Comparison of ENCODE assay signal across 8 cellular contexts in the genomic region with DNA sequence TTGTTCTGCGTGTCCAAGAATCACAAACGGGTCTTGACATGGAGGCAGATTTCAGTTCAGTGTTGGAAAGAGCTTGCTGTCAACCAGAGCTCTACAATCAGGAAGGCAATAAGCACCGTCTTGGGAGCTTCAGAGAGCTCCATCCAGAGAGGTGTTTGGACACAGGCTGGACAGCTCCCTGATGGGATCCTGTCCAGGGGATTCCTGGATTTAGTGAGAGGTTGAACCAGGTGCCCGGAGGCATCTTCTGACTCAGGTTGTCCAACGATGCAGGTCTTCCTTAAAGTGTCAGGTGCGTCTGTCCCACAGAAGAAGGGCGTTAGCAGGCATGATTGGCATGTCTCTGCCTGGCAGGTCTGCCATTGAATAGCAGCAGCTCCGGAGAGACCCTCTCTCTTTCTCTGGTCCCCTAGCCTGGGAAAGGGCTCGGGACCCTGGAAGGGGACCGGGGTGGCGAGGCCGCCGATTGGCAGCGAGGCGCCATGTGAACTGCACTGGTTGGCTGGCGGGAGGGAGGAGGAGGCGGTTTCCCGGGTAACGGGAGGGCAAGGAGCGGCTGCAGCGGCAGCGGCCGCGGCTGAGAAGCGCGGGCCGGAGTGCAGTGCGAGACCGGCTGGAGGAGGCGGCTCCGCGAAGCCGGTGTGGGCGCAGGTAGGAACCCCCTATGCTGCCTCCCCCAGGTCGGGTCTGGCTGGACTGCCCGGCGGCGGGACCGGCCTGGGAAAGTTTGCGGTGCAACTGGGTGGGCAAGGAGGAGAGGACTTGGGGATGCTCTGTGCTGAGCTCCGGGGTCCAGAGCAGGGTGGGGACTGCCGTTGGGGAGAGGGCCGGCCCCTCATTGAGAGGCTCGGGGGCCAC.
A peak's percentile ranks its signal among the peaks of the same experiment; 100 is the strongest.
DNase-seq lines count a peak whose midpoint lies in the region; ATAC-seq and TF ChIP-seq lines count a peak whose summit lies in the region.

No MANE protein-coding gene starts in this region.

- H3K27me3 ChIP-seq in RWPE2 (ENCODE audit: insufficient read depth, poor library complexity, severe bottlenecking) (peaks cover 30% of the 10 kb centered on the region), cardiac muscle cell (peaks cover 92% of the 10 kb centered on the region), psoas muscle (ENCODE audit: insufficient read depth in 3 of 3, low read length in 2 of 3) (peaks cover 6 to 64% (median 19%) of the 10 kb centered on the region in 3 donors)

- no peaks in the 10 kb centered on the region for H3K36me3 ChIP-seq in RWPE2 (ENCODE audit: low read depth)
- no peaks in the 10 kb centered on the region for H3K36me3 ChIP-seq in cardiac muscle cell
- H3K36me3 ChIP-seq in psoas muscle (ENCODE audit: insufficient read depth in 1 of 2, low read depth in 1 of 2): no peaks in the 10 kb centered on the region

- peak; percentile 33 for ATAC-seq in HG02885 (IDR thresholded peaks at IDR 0.05; ENCODE audit: poor library complexity, unreplicated experiment)
- ATAC-seq in RWPE2 (ENCODE audit: low read depth): peak; percentile 82
- peak in 3 of 4 donors; percentile 56 to 70 (median 59) for ATAC-seq in psoas muscle

- DNase-seq in GM12865 (ENCODE audit: low read depth) (peak; percentile 54), RWPE2 (ENCODE audit: low spot score) (peak; percentile 76), cardiac muscle cell (ENCODE audit: low read depth in 1 of 2, low spot score in 1 of 2) (peak; percentile 65 to 69), psoas muscle (peak; percentile 59 to 70), OCI-M2 (lab: John Stamatoyannopoulos, UW; ENCODE audit: unreplicated experiment) (no peak), activated gamma-delta T cell treated with Interleukin-2 at 50 U/mL for 16 hours (no peak)
- DNase-seq in effector CD8-positive, alpha-beta T cell (lab: John Stamatoyannopoulos, UW): no peak

- TF ChIP-seq CTCF in GM12865 (IDR thresholded peaks at IDR 0.05; ENCODE audit: insufficient read depth, low read depth, low read length, missing control alignments) (no peak), RWPE2 (IDR thresholded peaks at IDR 0.05; ENCODE audit: poor library complexity, severe bottlenecking) (no peak), cardiac muscle cell (IDR thresholded peaks at IDR 0.05; ENCODE audit: low read depth, low read length) (no peak), psoas muscle (IDR thresholded peaks at IDR 0.05) (no peak)

- intact Hi-C loops in psoas muscle (cut with DNase I): no loop called here

- no peak overlapping the region for H3K27ac ChIP-seq in RWPE2 (ENCODE audit: poor library complexity, severe bottlenecking)
- H3K27ac ChIP-seq in cardiac muscle cell: no peak overlapping the region
- H3K27ac ChIP-seq in psoas muscle: no peak overlapping the region

- H3K4me3 ChIP-seq in GM12865 (ENCODE audit: low read depth, low read length) (peak overlapping the region; percentile 41), RWPE2 (ENCODE audit: severe bottlenecking) (peak overlapping the region; percentile 16), cardiac muscle cell (peak overlapping the region; percentile 13), psoas muscle (peak overlapping the region; percentile 58)

- H3K4me1 ChIP-seq in RWPE2 (ENCODE audit: insufficient read depth, poor library complexity, severe bottlenecking): no peaks in the 10 kb centered on the region
- H3K4me1 ChIP-seq in cardiac muscle cell (ENCODE audit: low read depth): peaks cover 8% of the 10 kb centered on the region
- H3K4me1 ChIP-seq in psoas muscle: peaks cover 4% of the 10 kb centered on the region

- 8 to 9% (median 9%) methylated on average over 37 to 44 of the region's 44 CpGs for WGBS in psoas muscle, 3 donors

- H3K9me3 ChIP-seq in RWPE2 (ENCODE audit: severe bottlenecking) (no peaks in the 10 kb centered on the region), cardiac muscle cell (ENCODE audit: low read depth) (no peaks in the 10 kb centered on the region), psoas muscle (no peaks in the 10 kb centered on the region)

Comparison
In these comparisons a context has a peak if more than half of its experiments do, and no peak if none do; other contexts are left out.
1. DNase-seq: peak in GM12865 (single experiment), RWPE2 (single experiment), cardiac muscle cell (2 of 2) and psoas muscle (2 of 2); none in OCI-M2 (single experiment), effector CD8-positive, alpha-beta T cell (single experiment) and activated gamma-delta T cell treated with Interleukin-2 at 50 U/mL for 16 hours (single experiment).
2. Peak in every context shown above with its lines, with median percentiles within 50 percentile points of each other: H3K4me3 ChIP-seq and ATAC-seq.